In genomic region chr6:11727995-11728961, GRCh38 we compare ENCODE assay signal across 13 cellular contexts. TPM values are rescaled to one million over a fixed set of nuclear protein-coding genes. Genes with fewer than 3 reads are reported as not detected.
DNase-seq lines count a peak whose midpoint lies in the region; ATAC-seq and TF ChIP-seq lines count a peak whose summit lies in the region.
"Had no signal": no experiment of that assay in that cellular context is flagged by ENCODE, and none has a peak within 500 bp of the region (broad histone marks: within the 10 kb centered on the region; RNA-seq: fewer than 3 reads in every experiment).

No MANE protein-coding gene starts in this region.

- H3K27ac Mint-ChIP-seq in CD4-positive, alpha-beta T cell: peak overlapping the region; percentile 93
- H3K27ac Mint-ChIP-seq in activated CD4-positive, alpha-beta memory T cell treated with anti-CD3 and anti-CD28 coated beads for 36 hours: peak overlapping the region; percentile 96

- no peaks in the 10 kb centered on the region for H3K36me3 ChIP-seq in effector memory CD4-positive, alpha-beta T cell (ENCODE audit: control insufficient read depth, insufficient read depth, low read length)
- H3K36me3 ChIP-seq in Peyer's patch: peaks cover 0 to 3% (median 0%) of the 10 kb centered on the region in 3 donors
- H3K36me3 ChIP-seq: heart right ventricle had no signal

- H3K4me3 Mint-ChIP-seq in CD4-positive, alpha-beta T cell: peak overlapping the region; percentile 74
- peak overlapping the region; percentile 87 for H3K4me3 Mint-ChIP-seq in activated CD4-positive, alpha-beta memory T cell treated with anti-CD3 and anti-CD28 coated beads for 36 hours

- H3K27me3 Mint-ChIP-seq in CD4-positive, alpha-beta T cell: no peaks in the 10 kb centered on the region
- H3K27me3 Mint-ChIP-seq in activated CD4-positive, alpha-beta memory T cell treated with anti-CD3 and anti-CD28 coated beads for 36 hours: no peaks in the 10 kb centered on the region

- TF ChIP-seq CTCF in CD4-positive, alpha-beta T cell (IDR thresholded peaks at IDR 0.05): no peak
- TF ChIP-seq CTCF in Peyer's patch (IDR thresholded peaks at IDR 0.05): no peak

- POLR2A ChIA-PET in CD4-positive, alpha-beta T cell (lab: Charles Lee): interaction anchor here (0.8 to 3.3 kb wide), 8 partner anchors 9 to 506 kb away, joined by 3 to 37 read pairs (median 4); partner anchors contain the start of gene HIVEP1
- POLR2A ChIA-PET in activated CD4-positive, alpha-beta memory T cell treated with anti-CD3 and anti-CD28 coated beads for 36 hours (lab: Charles Lee): interaction anchor here (0.7 to 3.8 kb wide), 6 partner anchors 9 to 284 kb away, joined by 3 to 75 read pairs (median 4); partner anchors contain the start of gene HIVEP1

- intact Hi-C loops in CD4-positive, alpha-beta T cell (cut with DNase I, micrococcal nuclease): loop anchor here in 1 of 2 experiments (2.0 to 10.0 kb wide), 2 partner anchors 17 to 347 kb away; no protein-coding TSS in a partner anchor
- intact Hi-C loops in activated CD4-positive, alpha-beta memory T cell treated with anti-CD3 and anti-CD28 coated beads for 36 hours (cut with micrococcal nuclease): loop anchor here (1.0 to 5.0 kb wide), 3 partner anchors 17 to 504 kb away; no protein-coding TSS in a partner anchor

- peak overlapping the region; percentile 71 for H3K27ac ChIP-seq in CD4-positive, alpha-beta T cell (ENCODE audit: low read depth, low read length)
- H3K27ac ChIP-seq in effector memory CD4-positive, alpha-beta T cell (ENCODE audit: insufficient read depth, low read length, poor library complexity, severe bottlenecking): peak overlapping the region; percentile 74
- peak overlapping the region in 2 of 4 donors; percentile 24 to 32 for H3K27ac ChIP-seq in Peyer's patch
- H3K27ac ChIP-seq: heart right ventricle had no signal

- peaks cover 26% of the 10 kb centered on the region for H3K4me1 ChIP-seq in effector memory CD4-positive, alpha-beta T cell (ENCODE audit: control insufficient read depth, insufficient read depth, low read length, poor library complexity, severe bottlenecking)
- peaks cover 0 to 5% (median 0%) of the 10 kb centered on the region in 4 donors for H3K4me1 ChIP-seq in Peyer's patch

- H3K4me1 Mint-ChIP-seq in CD4-positive, alpha-beta T cell (ENCODE audit: low read depth): peaks cover 85% of the 10 kb centered on the region
- H3K4me1 Mint-ChIP-seq in activated CD4-positive, alpha-beta memory T cell treated with anti-CD3 and anti-CD28 coated beads for 36 hours (ENCODE audit: low read depth): peaks cover 81% of the 10 kb centered on the region

- H3K36me3 Mint-ChIP-seq in CD4-positive, alpha-beta T cell (ENCODE audit: low read depth): peaks cover 14% of the 10 kb centered on the region
- H3K36me3 Mint-ChIP-seq in activated CD4-positive, alpha-beta memory T cell treated with anti-CD3 and anti-CD28 coated beads for 36 hours: peaks cover 28% of the 10 kb centered on the region

- CTCF ChIA-PET in CD4-positive, alpha-beta T cell (lab: Charles Lee): no interaction called here
- CTCF ChIA-PET in activated CD4-positive, alpha-beta memory T cell treated with anti-CD3 and anti-CD28 coated beads for 36 hours (lab: Charles Lee): interaction anchor here (1.0 to 1.5 kb wide), 2 partner anchors 16 to 37 kb away, joined by 4 read pairs; no protein-coding TSS in a partner anchor

- no peak for TF ChIP-seq POLR2A in Peyer's patch (IDR thresholded peaks at IDR 0.05)

- H3K4me3 ChIP-seq in effector memory CD4-positive, alpha-beta T cell (ENCODE audit: insufficient read depth, low read depth, low read length, poor library complexity, severe bottlenecking): peak overlapping the region; percentile 27
- no peak overlapping the region for H3K4me3 ChIP-seq in Peyer's patch
- H3K4me3 ChIP-seq: heart right ventricle had no signal

- no peaks in the 10 kb centered on the region for H3K9me3 Mint-ChIP-seq in CD4-positive, alpha-beta T cell
- H3K9me3 Mint-ChIP-seq in activated CD4-positive, alpha-beta memory T cell treated with anti-CD3 and anti-CD28 coated beads for 36 hours: no peaks in the 10 kb centered on the region

- no peaks in the 10 kb centered on the region for H3K9me3 ChIP-seq in CD4-positive, alpha-beta T cell (ENCODE audit: control insufficient read depth, low read length)
- no peaks in the 10 kb centered on the region for H3K9me3 ChIP-seq in effector memory CD4-positive, alpha-beta T cell (ENCODE audit: control insufficient read depth, low read length)
- no peaks in the 10 kb centered on the region for H3K9me3 ChIP-seq in Peyer's patch
- H3K9me3 ChIP-seq: heart right ventricle, SK-N-SH had no signal

- peak; percentile 70 for ATAC-seq in CD4-positive, alpha-beta T cell (ENCODE audit: poor library complexity)
- no peak for ATAC-seq in HG03095 (IDR thresholded peaks at IDR 0.05; ENCODE audit: unreplicated experiment)
- no peak for ATAC-seq in HG03565 (IDR thresholded peaks at IDR 0.05; ENCODE audit: unreplicated experiment)
- ATAC-seq: heart right ventricle had no signal

- H3K27me3 ChIP-seq in CD4-positive, alpha-beta T cell (ENCODE audit: control insufficient read depth, insufficient read depth, low read length): no peaks in the 10 kb centered on the region
- no peaks in the 10 kb centered on the region for H3K27me3 ChIP-seq in effector memory CD4-positive, alpha-beta T cell (replicated peaks; ENCODE audit: control insufficient read depth, insufficient read depth, low read length, poor library complexity, severe bottlenecking)
- no peaks in the 10 kb centered on the region for H3K27me3 ChIP-seq in Peyer's patch

- peak in 7 of 10 experiments; percentile 17 to 64 (median 46) for DNase-seq in CD4-positive, alpha-beta T cell
- DNase-seq in NCI-H82 treated with DMSO at 0.1 percent for 48 hours (lab: John Stamatoyannopoulos, UW; ENCODE audit: unreplicated experiment) (peak; percentile 67), DMS53 treated with DMSO at 0.1 percent for 48 hours (lab: John Stamatoyannopoulos, UW; ENCODE audit: unreplicated experiment) (no peak), Peyer's patch (no peak)
- peak; percentile 46 for DNase-seq in activated CD4-positive, alpha-beta memory T cell treated with anti-CD3 and anti-CD28 coated beads for 36 hours
- DNase-seq in effector memory CD4-positive, alpha-beta T cell: no peak
- DNase-seq: C1 segment of cervical spinal cord, heart right ventricle, NCI-H1436, NCI-H69, SK-N-SH had no signal

RNA-seq across cellular contexts. Expression of gene ADTRP, which starts 50.3 kb away (rescaled TPM):
- total RNA-seq in CD4-positive, alpha-beta T cell: 10 to 100 TPM; 14.3 to 15.2 TPM
- 10 to 100 TPM; 24.1 to 26.1 TPM for total RNA-seq in activated CD4-positive, alpha-beta memory T cell treated with anti-CD3 and anti-CD28 coated beads for 36 hours
- 100 to 1,000 TPM in 3 of 4 donors, 10 to 100 TPM in 1; 33.8 to 187 (median 133) TPM for total RNA-seq in Peyer's patch

Comparison
In these comparisons a context has a peak if more than half of its experiments do, and no peak if none do; other contexts are left out.
1. DNase-seq: peak in CD4-positive, alpha-beta T cell (7 of 10), NCI-H82 treated with DMSO at 0.1 percent for 48 hours (single experiment) and activated CD4-positive, alpha-beta memory T cell treated with anti-CD3 and anti-CD28 coated beads for 36 hours (single experiment); none in effector memory CD4-positive, alpha-beta T cell (0 of 3), DMS53 treated with DMSO at 0.1 percent for 48 hours (single experiment) and Peyer's patch (0 of 3).